ENCODE assay signal across 1 cellular context in genomic region chr20:23232219-23232581, GRCh38.
TF ChIP-seq lines count a peak whose summit lies in the region.

No MANE protein-coding gene starts in this region.

TF ChIP-seq in HepG2, 621 proteins besides CTCF, POLR2A, EP300 and RAD21 (continued from another document):
- TF ChIP-seq ZNF710 (CRISPR knock-in tag; IDR thresholded peaks at IDR 0.05; ENCODE audit: borderline replicate concordance) (no peak), ZNF350 (CRISPR knock-in tag; IDR thresholded peaks at IDR 0.05; ENCODE audit: borderline replicate concordance, low read depth) (peak; percentile 81; the same call in 1 of the 2 replicates), ZNF501 (CRISPR knock-in tag; IDR thresholded peaks at IDR 0.05) (peak; percentile 19; the same call in 1 of the 2 replicates)
